In the genomic region with DNA sequence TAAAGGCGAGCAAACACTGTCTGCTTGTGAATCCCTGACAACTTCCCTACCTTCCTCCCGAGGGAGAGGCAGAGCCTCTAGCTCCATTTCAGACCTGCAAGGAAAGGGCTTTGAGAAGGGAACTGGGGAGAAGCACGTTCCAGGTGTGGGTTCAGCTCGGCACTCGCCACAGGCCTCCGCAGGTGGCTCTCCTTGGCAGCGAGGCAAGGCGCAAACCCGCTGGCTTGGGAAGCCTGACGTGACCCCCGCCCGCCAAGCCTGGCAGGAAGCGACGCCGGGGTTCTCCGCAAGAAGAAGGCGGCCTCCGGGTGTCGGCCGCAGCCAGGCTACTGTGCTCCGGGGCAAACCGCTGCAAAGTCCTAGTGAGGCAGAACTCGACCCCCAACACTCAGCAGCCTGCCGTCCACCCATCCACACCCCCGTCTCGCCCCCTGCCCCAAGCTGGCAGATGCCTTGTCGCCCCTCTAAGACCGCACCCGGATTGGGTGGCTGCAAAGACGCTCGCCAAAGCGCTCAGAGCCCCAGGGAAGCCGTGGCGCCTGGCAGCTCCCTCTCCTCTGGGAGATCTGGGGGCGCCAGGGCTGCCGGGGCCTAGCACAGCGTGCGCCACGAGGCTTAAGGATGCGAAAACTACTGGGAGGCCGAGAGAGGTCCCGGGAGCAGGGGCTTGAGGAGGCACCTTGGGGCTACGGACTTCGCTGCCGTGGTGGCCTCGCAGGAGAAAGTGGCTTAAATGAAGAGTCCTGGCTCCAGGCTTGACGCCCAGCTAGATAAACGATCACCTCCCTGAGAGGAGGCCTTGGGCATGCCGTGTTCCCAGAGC, we compare ENCODE assay signal across 13 cellular contexts. TPM values are rescaled to one million over a fixed set of nuclear protein-coding genes. Genes with fewer than 3 reads are reported as not detected.
DNase-seq lines count a peak whose midpoint lies in the region; ATAC-seq, FAIRE-seq and TF ChIP-seq lines count a peak whose summit lies in the region.
"Had no signal": no experiment of that assay in that cellular context is flagged by ENCODE, and none has a peak within 500 bp of the region (broad histone marks: within the 10 kb centered on the region; RNA-seq: fewer than 3 reads in every experiment).

No MANE protein-coding gene starts in this region.

- H3K27ac Mint-ChIP-seq in activated naive CD4-positive, alpha-beta T cell treated with anti-CD3 and anti-CD28 coated beads for 36 hours, result no peak overlapping the region
- H3K27ac Mint-ChIP-seq: HFFc6 had no signal

- no peaks in the 10 kb centered on the region for H3K36me3 ChIP-seq in kidney (ENCODE audit: control insufficient read depth in 1 of 2, insufficient read depth in 2 of 2, low read length in 2 of 2)
- H3K36me3 ChIP-seq in thoracic aorta, result no peaks in the 10 kb centered on the region

- H3K27me3 Mint-ChIP-seq in activated naive CD4-positive, alpha-beta T cell treated with anti-CD3 and anti-CD28 coated beads for 36 hours (ENCODE audit: low read depth), result peaks cover 67% of the 10 kb centered on the region

- CTCF ChIA-PET in activated naive CD4-positive, alpha-beta T cell treated with anti-CD3 and anti-CD28 coated beads for 36 hours (lab: Charles Lee), result interaction anchor here (0.6 to 1.2 kb wide), 3 partner anchors 15 to 27 kb away, joined by 3 read pairs; no protein-coding TSS in a partner anchor

- peaks cover 9% of the 10 kb centered on the region for H3K9me3 Mint-ChIP-seq in activated naive CD4-positive, alpha-beta T cell treated with anti-CD3 and anti-CD28 coated beads for 36 hours

- no peak for DNase-seq in activated naive CD4-positive, alpha-beta T cell treated with anti-CD3 and anti-CD28 coated beads for 36 hours
- DNase-seq in activated naive CD4-positive, alpha-beta T cell treated with anti-CD3 and anti-CD28 coated beads, Interleukin-2, amount 50 U/mL, for 16 hours, result no peak
- DNase-seq in activated T-cell treated with anti-CD3 and anti-CD28 coated beads, Interleukin-2, amount 50 U/mL, for 48 hours, result peak; percentile 25 to 41
- DNase-seq in kidney (peak; percentile 62), thoracic aorta (ENCODE audit: low spot score) (no peak), NCI-H1105 treated with DMSO at 0.1 percent for 48 hours (lab: John Stamatoyannopoulos, UW) (no peak), globus pallidus (ENCODE audit: low spot score) (no peak)
- DNase-seq in activated CD4-positive, CD25-positive, alpha-beta regulatory T cell treated with anti-CD3 and anti-CD28 coated beads, Interleukin-2, amount 50 U/mL, for 72 hours, result no peak
- DNase-seq: central memory CD4-positive, alpha-beta T cell; HFFc6; NCI-H1092; SW 1271 had no signal

- peak overlapping the region; percentile 34 for H3K4me3 Mint-ChIP-seq in activated naive CD4-positive, alpha-beta T cell treated with anti-CD3 and anti-CD28 coated beads for 36 hours
- H3K4me3 Mint-ChIP-seq: HFFc6 had no signal

- H3K9ac ChIP-seq in kidney (ENCODE audit: low read length in 2 of 2), result no peak overlapping the region

- TF ChIP-seq CTCF in kidney (IDR thresholded peaks at IDR 0.05; ENCODE audit: borderline replicate concordance, extremely low read depth, insufficient read depth), result no peak
- no peak for TF ChIP-seq CTCF in thoracic aorta (IDR thresholded peaks at IDR 0.05)

- ATAC-seq in thoracic aorta (ENCODE audit: insufficient number of reproducible peaks, low FRiP score, low read depth), result no peak

- H3K4me1 ChIP-seq in kidney (ENCODE audit: control insufficient read depth in 1 of 2, insufficient read depth in 1 of 2, low read depth in 1 of 2, low read length in 2 of 2) (no peaks in the 10 kb centered on the region), thoracic aorta (ENCODE audit: control insufficient read depth in 1 of 2, low read depth in 2 of 2) (peaks cover 0 to 14% of the 10 kb centered on the region in 2 donors)

- intact Hi-C loops in activated naive CD4-positive, alpha-beta T cell treated with anti-CD3 and anti-CD28 coated beads for 36 hours (cut with micrococcal nuclease), result no loop called here
- intact Hi-C loops in kidney (cut with DNase I), result no loop called here

- H3K27ac ChIP-seq in kidney (ENCODE audit: low read depth in 2 of 2, low read length in 2 of 2) (no peak overlapping the region), thoracic aorta (no peak overlapping the region)

- H3K9me3 ChIP-seq in kidney (ENCODE audit: control insufficient read depth in 1 of 2, low read length in 2 of 2) (peaks cover 7 to 11% of the 10 kb centered on the region in 2 donors), thoracic aorta (peaks cover 13% of the 10 kb centered on the region)

- peaks cover 15% of the 10 kb centered on the region for H3K4me1 Mint-ChIP-seq in activated naive CD4-positive, alpha-beta T cell treated with anti-CD3 and anti-CD28 coated beads for 36 hours (ENCODE audit: low read depth)

- H3K27me3 ChIP-seq in thoracic aorta (replicated peaks; ENCODE audit: insufficient read depth), result peaks cover 10% of the 10 kb centered on the region

- H3K36me3 Mint-ChIP-seq in activated naive CD4-positive, alpha-beta T cell treated with anti-CD3 and anti-CD28 coated beads for 36 hours (ENCODE audit: low read depth), result peaks cover 7% of the 10 kb centered on the region

- no peak overlapping the region for H3K4me3 ChIP-seq in kidney (ENCODE audit: low read length in 2 of 2)
- peak overlapping the region; percentile 11 for H3K4me3 ChIP-seq in thoracic aorta

- no peak for FAIRE-seq in kidney (lab: Jason Lieb, UNC)

RNA-seq across cellular contexts. Expression of a gene that starts 21.8 kb away (rescaled TPM):
- total RNA-seq in activated naive CD4-positive, alpha-beta T cell treated with anti-CD3 and anti-CD28 coated beads for 36 hours, result not detected
- total RNA-seq in kidney, result not detected
- polyA plus RNA-seq in kidney (ENCODE audit: insufficient read depth, low read depth, low replicate concordance), result 0.17 TPM
- total RNA-seq in thoracic aorta, result under 1 TPM in 1 of 2 donors, not detected in 1; 0.28 TPM
- total RNA-seq: pulmonary artery endothelial cell had no signal

RNA-seq across cellular contexts. Expression of a gene that starts 38.4 kb away (rescaled TPM):
- total RNA-seq in activated naive CD4-positive, alpha-beta T cell treated with anti-CD3 and anti-CD28 coated beads for 36 hours, result 10 to 100 TPM; 15.6 to 16.7 TPM
- 16.2 TPM for total RNA-seq in kidney
- polyA plus RNA-seq in kidney (ENCODE audit: insufficient read depth, low read depth, low replicate concordance), result 19.1 TPM
- 10 to 100 TPM; 17.3 to 24.8 TPM for total RNA-seq in thoracic aorta

Comparison
In these comparisons a context has a peak if more than half of its experiments do, and no peak if none do; other contexts are left out.
1. DNase-seq: peak in activated T-cell treated with anti-CD3 and anti-CD28 coated beads, Interleukin-2, amount 50 U/mL, for 48 hours (2 of 2) and kidney (single experiment); none in activated naive CD4-positive, alpha-beta T cell treated with anti-CD3 and anti-CD28 coated beads for 36 hours (single experiment), activated naive CD4-positive, alpha-beta T cell treated with anti-CD3 and anti-CD28 coated beads, Interleukin-2, amount 50 U/mL, for 16 hours (single experiment), thoracic aorta (single experiment), NCI-H1105 treated with DMSO at 0.1 percent for 48 hours (single experiment), globus pallidus (single experiment) and activated CD4-positive, CD25-positive, alpha-beta regulatory T cell treated with anti-CD3 and anti-CD28 coated beads, Interleukin-2, amount 50 U/mL, for 72 hours (single experiment).